1 cellular context compared by ENCODE assay signal in the genomic region with DNA sequence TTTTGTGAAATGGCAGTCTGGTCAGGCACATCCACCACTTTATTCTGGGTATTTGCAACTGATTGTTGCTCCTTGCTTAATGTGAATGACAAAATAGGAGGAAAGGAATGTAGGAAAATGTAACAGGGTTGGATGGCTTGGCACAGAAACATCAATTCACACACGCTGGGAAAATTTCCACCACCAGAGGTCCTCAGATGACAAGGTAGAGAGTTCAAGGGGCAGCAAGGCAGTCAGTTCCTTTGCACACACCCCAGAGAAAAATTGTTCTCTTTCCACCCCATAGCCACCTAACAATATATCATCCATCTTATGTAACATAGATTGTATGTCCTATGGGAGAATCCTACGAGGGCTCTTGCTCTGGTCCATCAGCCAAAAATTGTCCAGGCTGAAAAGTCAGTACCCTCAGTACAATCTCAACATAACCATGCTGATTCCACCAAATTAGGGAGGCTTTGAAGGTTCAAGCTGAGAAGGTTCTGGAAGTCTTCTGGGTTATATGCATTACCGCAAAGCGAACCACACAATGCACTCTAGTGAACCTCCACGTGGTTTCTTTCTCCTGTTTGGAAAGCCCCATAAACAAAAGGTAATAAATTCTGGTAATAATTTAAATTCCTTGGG.
TF ChIP-seq lines count a peak whose summit lies in the region.

No MANE protein-coding gene starts in this region.

TF ChIP-seq in HepG2, 621 proteins besides CTCF, POLR2A, EP300 and RAD21 (continued from another document):
- TF ChIP-seq ZNF431 (CRISPR knock-in tag; IDR thresholded peaks at IDR 0.05; ENCODE audit: borderline replicate concordance, low read depth) (no peak), ZNF3 (CRISPR knock-in tag; IDR thresholded peaks at IDR 0.05) (no peak), STAG1 (CRISPR knock-in tag; IDR thresholded peaks at IDR 0.05) (peak; percentile 97), ZNF878 (CRISPR knock-in tag; IDR thresholded peaks at IDR 0.05) (no peak), CBFB (CRISPR knock-in tag; IDR thresholded peaks at IDR 0.05) (no peak), FOXO1 (CRISPR knock-in tag; IDR thresholded peaks at IDR 0.05) (peak; percentile 9; the same call in 1 of the 2 replicates), TEAD3 (CRISPR knock-in tag; optimal IDR thresholded peaks at IDR 0.05; ENCODE audit: borderline replicate concordance) (peak; percentile 46), SMAD3 (CRISPR knock-in tag; IDR thresholded peaks at IDR 0.05) (0 out of 2 replicates have a peak, but pooled peaks have one; percentile 38), ZNF546 (CRISPR knock-in tag; conservative IDR thresholded peaks at IDR 0.05) (no peak), ZNF605 (CRISPR knock-in tag; IDR thresholded peaks at IDR 0.05) (peak; percentile 99), ZSCAN25 (CRISPR knock-in tag; IDR thresholded peaks at IDR 0.05) (peak; percentile 39; the same call in 1 of the 2 replicates), SMC3 (IDR thresholded peaks at IDR 0.05; ENCODE audit: low read length) (peak; percentile 99), SUZ12 (IDR thresholded peaks at IDR 0.05; ENCODE audit: low read depth, low read length) (no peak), MIER3 (CRISPR knock-in tag; IDR thresholded peaks at IDR 0.05; ENCODE audit: borderline replicate concordance) (peak; percentile 28; the same call in 1 of the 2 replicates), SCMH1 (CRISPR knock-in tag; IDR thresholded peaks at IDR 0.05; ENCODE audit: borderline replicate concordance) (no peak), MIXL1 (CRISPR knock-in tag; IDR thresholded peaks at IDR 0.05) (0 out of 2 replicates have a peak, but pooled peaks have one; percentile 46), ZFP82 (CRISPR knock-in tag; IDR thresholded peaks at IDR 0.05; ENCODE audit: borderline replicate concordance) (no peak), GATAD2A (CRISPR knock-in tag; IDR thresholded peaks at IDR 0.05) (0 out of 2 replicates have a peak, but pooled peaks have one; percentile 9), NFE2L1 (CRISPR knock-in tag; IDR thresholded peaks at IDR 0.05; ENCODE audit: borderline replicate concordance) (no peak), FOXC1 (CRISPR knock-in tag; IDR thresholded peaks at IDR 0.05; ENCODE audit: borderline replicate concordance) (no peak), NR2C2 (CRISPR knock-in tag; IDR thresholded peaks at IDR 0.05; ENCODE audit: borderline replicate concordance) (no peak), ZNF235 (CRISPR knock-in tag; IDR thresholded peaks at IDR 0.05; ENCODE audit: borderline replicate concordance) (no peak), CREM (IDR thresholded peaks at IDR 0.05) (no peak), CREM (CRISPR knock-in tag; IDR thresholded peaks at IDR 0.05) (no peak), ZSCAN22 (CRISPR knock-in tag; IDR thresholded peaks at IDR 0.05) (no peak), KDM4B (CRISPR knock-in tag; IDR thresholded peaks at IDR 0.05) (no peak), KLF9 (CRISPR knock-in tag; IDR thresholded peaks at IDR 0.05; ENCODE audit: low read depth) (no peak)
- TF ChIP-seq, protein P1, sequence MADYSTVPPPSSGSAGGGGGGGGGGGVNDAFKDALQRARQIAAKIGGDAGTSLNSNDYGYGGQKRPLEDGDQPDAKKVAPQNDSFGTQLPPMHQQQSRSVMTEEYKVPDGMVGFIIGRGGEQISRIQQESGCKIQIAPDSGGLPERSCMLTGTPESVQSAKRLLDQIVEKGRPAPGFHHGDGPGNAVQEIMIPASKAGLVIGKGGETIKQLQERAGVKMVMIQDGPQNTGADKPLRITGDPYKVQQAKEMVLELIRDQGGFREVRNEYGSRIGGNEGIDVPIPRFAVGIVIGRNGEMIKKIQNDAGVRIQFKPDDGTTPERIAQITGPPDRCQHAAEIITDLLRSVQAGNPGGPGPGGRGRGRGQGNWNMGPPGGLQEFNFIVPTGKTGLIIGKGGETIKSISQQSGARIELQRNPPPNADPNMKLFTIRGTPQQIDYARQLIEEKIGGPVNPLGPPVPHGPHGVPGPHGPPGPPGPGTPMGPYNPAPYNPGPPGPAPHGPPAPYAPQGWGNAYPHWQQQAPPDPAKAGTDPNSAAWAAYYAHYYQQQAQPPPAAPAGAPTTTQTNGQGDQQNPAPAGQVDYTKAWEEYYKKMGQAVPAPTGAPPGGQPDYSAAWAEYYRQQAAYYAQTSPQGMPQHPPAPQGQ (CRISPR knock-in tag; IDR thresholded peaks at IDR 0.05; ENCODE audit: borderline replicate concordance): no peak
- TF ChIP-seq, protein P2, sequence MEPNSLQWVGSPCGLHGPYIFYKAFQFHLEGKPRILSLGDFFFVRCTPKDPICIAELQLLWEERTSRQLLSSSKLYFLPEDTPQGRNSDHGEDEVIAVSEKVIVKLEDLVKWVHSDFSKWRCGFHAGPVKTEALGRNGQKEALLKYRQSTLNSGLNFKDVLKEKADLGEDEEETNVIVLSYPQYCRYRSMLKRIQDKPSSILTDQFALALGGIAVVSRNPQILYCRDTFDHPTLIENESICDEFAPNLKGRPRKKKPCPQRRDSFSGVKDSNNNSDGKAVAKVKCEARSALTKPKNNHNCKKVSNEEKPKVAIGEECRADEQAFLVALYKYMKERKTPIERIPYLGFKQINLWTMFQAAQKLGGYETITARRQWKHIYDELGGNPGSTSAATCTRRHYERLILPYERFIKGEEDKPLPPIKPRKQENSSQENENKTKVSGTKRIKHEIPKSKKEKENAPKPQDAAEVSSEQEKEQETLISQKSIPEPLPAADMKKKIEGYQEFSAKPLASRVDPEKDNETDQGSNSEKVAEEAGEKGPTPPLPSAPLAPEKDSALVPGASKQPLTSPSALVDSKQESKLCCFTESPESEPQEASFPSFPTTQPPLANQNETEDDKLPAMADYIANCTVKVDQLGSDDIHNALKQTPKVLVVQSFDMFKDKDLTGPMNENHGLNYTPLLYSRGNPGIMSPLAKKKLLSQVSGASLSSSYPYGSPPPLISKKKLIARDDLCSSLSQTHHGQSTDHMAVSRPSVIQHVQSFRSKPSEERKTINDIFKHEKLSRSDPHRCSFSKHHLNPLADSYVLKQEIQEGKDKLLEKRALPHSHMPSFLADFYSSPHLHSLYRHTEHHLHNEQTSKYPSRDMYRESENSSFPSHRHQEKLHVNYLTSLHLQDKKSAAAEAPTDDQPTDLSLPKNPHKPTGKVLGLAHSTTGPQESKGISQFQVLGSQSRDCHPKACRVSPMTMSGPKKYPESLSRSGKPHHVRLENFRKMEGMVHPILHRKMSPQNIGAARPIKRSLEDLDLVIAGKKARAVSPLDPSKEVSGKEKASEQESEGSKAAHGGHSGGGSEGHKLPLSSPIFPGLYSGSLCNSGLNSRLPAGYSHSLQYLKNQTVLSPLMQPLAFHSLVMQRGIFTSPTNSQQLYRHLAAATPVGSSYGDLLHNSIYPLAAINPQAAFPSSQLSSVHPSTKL (CRISPR knock-in tag; IDR thresholded peaks at IDR 0.05): peak; percentile 44; the same call in 1 of the 2 replicates
- TF ChIP-seq, protein P3, sequence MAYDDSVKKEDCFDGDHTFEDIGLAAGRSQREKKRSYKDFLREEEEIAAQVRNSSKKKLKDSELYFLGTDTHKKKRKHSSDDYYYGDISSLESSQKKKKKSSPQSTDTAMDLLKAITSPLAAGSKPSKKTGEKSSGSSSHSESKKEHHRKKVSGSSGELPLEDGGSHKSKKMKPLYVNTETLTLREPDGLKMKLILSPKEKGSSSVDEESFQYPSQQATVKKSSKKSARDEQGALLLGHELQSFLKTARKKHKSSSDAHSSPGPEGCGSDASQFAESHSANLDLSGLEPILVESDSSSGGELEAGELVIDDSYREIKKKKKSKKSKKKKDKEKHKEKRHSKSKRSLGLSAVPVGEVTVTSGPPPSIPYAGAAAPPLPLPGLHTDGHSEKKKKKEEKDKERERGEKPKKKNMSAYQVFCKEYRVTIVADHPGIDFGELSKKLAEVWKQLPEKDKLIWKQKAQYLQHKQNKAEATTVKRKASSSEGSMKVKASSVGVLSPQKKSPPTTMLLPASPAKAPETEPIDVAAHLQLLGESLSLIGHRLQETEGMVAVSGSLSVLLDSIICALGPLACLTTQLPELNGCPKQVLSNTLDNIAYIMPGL (CRISPR knock-in tag; IDR thresholded peaks at IDR 0.05; ENCODE audit: borderline replicate concordance in 1 of 2, low read depth in 1 of 2): 0 out of 4 replicates have a peak, but pooled peaks of 1 of the 2 experiments have one; percentile 29
- TF ChIP-seq, protein P4, sequence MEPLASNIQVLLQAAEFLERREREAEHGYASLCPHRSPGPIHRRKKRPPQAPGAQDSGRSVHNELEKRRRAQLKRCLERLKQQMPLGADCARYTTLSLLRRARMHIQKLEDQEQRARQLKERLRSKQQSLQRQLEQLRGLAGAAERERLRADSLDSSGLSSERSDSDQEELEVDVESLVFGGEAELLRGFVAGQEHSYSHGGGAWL (CRISPR knock-in tag; IDR thresholded peaks at IDR 0.05): no peak
- TF ChIP-seq, protein P5, sequence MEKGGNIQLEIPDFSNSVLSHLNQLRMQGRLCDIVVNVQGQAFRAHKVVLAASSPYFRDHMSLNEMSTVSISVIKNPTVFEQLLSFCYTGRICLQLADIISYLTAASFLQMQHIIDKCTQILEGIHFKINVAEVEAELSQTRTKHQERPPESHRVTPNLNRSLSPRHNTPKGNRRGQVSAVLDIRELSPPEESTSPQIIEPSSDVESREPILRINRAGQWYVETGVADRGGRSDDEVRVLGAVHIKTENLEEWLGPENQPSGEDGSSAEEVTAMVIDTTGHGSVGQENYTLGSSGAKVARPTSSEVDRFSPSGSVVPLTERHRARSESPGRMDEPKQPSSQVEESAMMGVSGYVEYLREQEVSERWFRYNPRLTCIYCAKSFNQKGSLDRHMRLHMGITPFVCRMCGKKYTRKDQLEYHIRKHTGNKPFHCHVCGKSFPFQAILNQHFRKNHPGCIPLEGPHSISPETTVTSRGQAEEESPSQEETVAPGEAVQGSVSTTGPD (CRISPR knock-in tag; IDR thresholded peaks at IDR 0.05): no peak
- TF ChIP-seq, protein P6, sequence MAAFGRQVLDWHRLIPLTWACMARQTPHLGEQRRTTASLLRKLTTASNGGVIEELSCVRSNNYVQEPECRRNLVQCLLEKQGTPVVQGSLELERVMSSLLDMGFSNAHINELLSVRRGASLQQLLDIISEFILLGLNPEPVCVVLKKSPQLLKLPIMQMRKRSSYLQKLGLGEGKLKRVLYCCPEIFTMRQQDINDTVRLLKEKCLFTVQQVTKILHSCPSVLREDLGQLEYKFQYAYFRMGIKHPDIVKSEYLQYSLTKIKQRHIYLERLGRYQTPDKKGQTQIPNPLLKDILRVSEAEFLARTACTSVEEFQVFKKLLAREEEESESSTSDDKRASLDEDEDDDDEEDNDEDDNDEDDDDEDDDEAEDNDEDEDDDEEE (CRISPR knock-in tag; IDR thresholded peaks at IDR 0.05): 0 out of 2 replicates have a peak, but pooled peaks have one; percentile 41
